Comparison of ENCODE assay signal across 9 cellular contexts in the genomic region with DNA sequence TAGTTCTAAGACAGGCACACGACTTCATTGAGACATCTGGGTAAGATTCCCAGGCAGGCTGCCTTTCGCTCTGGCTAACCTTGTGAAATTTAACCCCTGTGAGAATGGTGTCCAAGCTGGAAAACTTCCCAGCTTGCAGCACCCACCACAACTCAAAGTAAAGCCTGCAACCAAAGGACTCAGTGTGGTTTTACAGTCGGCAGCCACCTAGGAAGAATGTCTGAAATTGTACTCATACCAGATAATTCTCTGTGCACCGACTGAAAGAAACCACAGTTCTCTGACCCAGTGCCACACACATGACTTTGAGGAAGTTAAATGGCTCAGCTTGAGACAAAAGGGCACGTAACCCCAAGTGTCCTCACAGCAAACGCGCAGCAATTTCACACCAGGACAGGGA.
DNase-seq lines count a peak whose midpoint lies in the region; ATAC-seq and TF ChIP-seq lines count a peak whose summit lies in the region.
"Had no signal": no experiment of that assay in that cellular context is flagged by ENCODE, and none has a peak within 500 bp of the region (broad histone marks: within the 10 kb centered on the region; RNA-seq: fewer than 3 reads in every experiment).

No MANE protein-coding gene starts in this region.

- 52 to 54% methylated on average over 7 of the region's 7 CpGs for WGBS in lower leg skin, 2 donors

- H3K27me3 Mint-ChIP-seq in endothelial cell (ENCODE audit: unreplicated experiment) = peaks cover 8% of the 10 kb centered on the region

- TF ChIP-seq POLR2A in lower leg skin (IDR thresholded peaks at IDR 0.05) = no peak

- peaks cover 27% of the 10 kb centered on the region for H3K36me3 Mint-ChIP-seq in endothelial cell (ENCODE audit: low read depth, unreplicated experiment)

- no peak overlapping the region for H3K4me3 Mint-ChIP-seq in endothelial cell (ENCODE audit: unreplicated experiment)
- H3K4me3 Mint-ChIP-seq: T-helper 1 cell treated with Interleukin-12 subunit alpha and Interleukin-12 subunit beta and Interleukin-4 antibody, amounts not matched to agents 30 μg/mL and 1 μg/mL, for 36 hours had no signal

- peak; percentile 76 for ATAC-seq in GM21381 (IDR thresholded peaks at IDR 0.05; ENCODE audit: unreplicated experiment)
- no peak for ATAC-seq in HG03039 (IDR thresholded peaks at IDR 0.05; ENCODE audit: unreplicated experiment)

- peak overlapping the region; percentile 78 for H3K27ac Mint-ChIP-seq in endothelial cell (ENCODE audit: unreplicated experiment)
- H3K27ac Mint-ChIP-seq: T-helper 1 cell treated with Interleukin-12 subunit alpha and Interleukin-12 subunit beta and Interleukin-4 antibody, amounts not matched to agents 30 μg/mL and 1 μg/mL, for 36 hours had no signal

- H3K9me3 Mint-ChIP-seq in endothelial cell (ENCODE audit: unreplicated experiment) = no peaks in the 10 kb centered on the region
- H3K9me3 Mint-ChIP-seq: T-helper 1 cell treated with Interleukin-12 subunit alpha and Interleukin-12 subunit beta and Interleukin-4 antibody, amounts not matched to agents 30 μg/mL and 1 μg/mL, for 36 hours had no signal

- DNase-seq in NOMO-1 (lab: John Stamatoyannopoulos, UW; ENCODE audit: unreplicated experiment in 2 of 2) (peak; percentile 58 to 74), endothelial cell (ENCODE audit: low spot score) (no peak), non-pigmented ciliary epithelial cell (ENCODE audit: low read depth) (peak; percentile 91), lower leg skin (ENCODE audit: low spot score in 2 of 2) (no peak), NCI-H524 treated with DMSO at 0.1 percent for 48 hours (lab: John Stamatoyannopoulos, UW) (no peak), dermis blood vessel endothelial cell (no peak)

- no peak for TF ChIP-seq CTCF in endothelial cell (IDR thresholded peaks at IDR 0.05; ENCODE audit: unreplicated experiment)
- TF ChIP-seq CTCF in lower leg skin (IDR thresholded peaks at IDR 0.05) = no peak

- H3K4me3 ChIP-seq in lower leg skin (ENCODE audit: low read depth, poor library complexity, severe bottlenecking) = no peak overlapping the region

- peaks cover 78% of the 10 kb centered on the region for H3K4me1 Mint-ChIP-seq in endothelial cell (ENCODE audit: unreplicated experiment)

- intact Hi-C loops in lower leg skin (cut with DNase I; ENCODE audit: low total_unique reads) = no loop called here

Comparison
In these comparisons a context has a peak if more than half of its experiments do, and no peak if none do; other contexts are left out.
1. DNase-seq: peak in NOMO-1 (2 of 2) and non-pigmented ciliary epithelial cell (single experiment); none in endothelial cell (single experiment), lower leg skin (0 of 2), NCI-H524 treated with DMSO at 0.1 percent for 48 hours (single experiment) and dermis blood vessel endothelial cell (single experiment).